In genomic region chr9:677461-678097, GRCh38 we compare ENCODE assay signal across 8 cellular contexts.
DNase-seq lines count a peak whose midpoint lies in the region; ATAC-seq, FAIRE-seq and TF ChIP-seq lines count a peak whose summit lies in the region.

No MANE protein-coding gene starts in this region.

- POLR2A ChIA-PET in A549 (lab: Yijun Ruan, JAX): interaction anchor here (1.1 kb wide), 1 partner anchor 16 kb away, joined by 7 read pairs; no protein-coding TSS in a partner anchor

- H3K9me3 Mint-ChIP-seq in naive B cell: peaks cover 0 to 1% (median 0%) of the 10 kb centered on the region in 7 donors

- H2AFZ ChIP-seq in Karpas-422 (ENCODE audit: low read length): no peak overlapping the region

- intact Hi-C loops in colonic mucosa (cut with DNase I): no loop called here

- H3K27me3 ChIP-seq in Karpas-422 (ENCODE audit: low read length) (no peaks in the 10 kb centered on the region), colonic mucosa (no peaks in the 10 kb centered on the region)

- H3K9me3 ChIP-seq in A549 (no peaks in the 10 kb centered on the region), Karpas-422 (ENCODE audit: low read length) (no peaks in the 10 kb centered on the region), colonic mucosa (no peaks in the 10 kb centered on the region)

- H3K36me3 ChIP-seq in Karpas-422 (ENCODE audit: insufficient read depth, low read length) (peaks cover 10% of the 10 kb centered on the region; the same call in 1 of the 2 replicates), colonic mucosa (no peaks in the 10 kb centered on the region)

- peaks cover 9 to 11% (median 10%) of the 10 kb centered on the region in 3 donors for H3K4me1 Mint-ChIP-seq in naive B cell

- H3K27ac Mint-ChIP-seq in naive B cell: peak overlapping the region in 3 of 6 donors; percentile 4 to 59 (median 49)

- peak overlapping the region; percentile 65 to 86 (median 76) for H3K4me3 Mint-ChIP-seq in naive B cell

- no peak overlapping the region for H3K9ac ChIP-seq in Karpas-422 (ENCODE audit: low read length)
- H3K9ac ChIP-seq in colonic mucosa (ENCODE audit: low read depth in 2 of 2, low read length in 2 of 2): no peak overlapping the region

- TF ChIP-seq RAD21 in A549 (conservative IDR thresholded peaks at IDR 0.05 in 1 of 2, IDR thresholded peaks at IDR 0.05 in 1 of 2): no peak

- no peak for TF ChIP-seq POLR2A in A549 (IDR thresholded peaks at IDR 0.05; ENCODE audit: low read length)

- 0 out of 2 replicates have a peak, but pooled peaks cover under 1% of the 10 kb centered on the region for H4K20me1 ChIP-seq in Karpas-422 (ENCODE audit: insufficient read depth, low read depth, low read length)

- CTCF ChIA-PET in A549 (lab: Yijun Ruan, JAX): interaction anchor here (0.7 to 1.3 kb wide), 6 partner anchors 9 to 87 kb away, joined by 3 read pairs; no protein-coding TSS in a partner anchor

- H3K27me3 Mint-ChIP-seq in naive B cell: peaks cover 0 to 8% (median 0%) of the 10 kb centered on the region in 3 donors

- ATAC-seq in A549: peak; percentile 56 to 63; a peak in 4 of 6 replicates
- no peak for ATAC-seq in naive B cell (ENCODE audit: low read depth in 2 of 2)
- ATAC-seq in HG02798 (IDR thresholded peaks at IDR 0.05; ENCODE audit: poor library complexity, unreplicated experiment): no peak

- TF ChIP-seq CTCF in A549 (IDR thresholded peaks at IDR 0.05): no peak
- TF ChIP-seq CTCF in colonic mucosa (IDR thresholded peaks at IDR 0.05): no peak

- H3K27ac ChIP-seq in A549 (peak overlapping the region; percentile 41 to 73), Karpas-422 (ENCODE audit: low read length) (no peak overlapping the region; the same call in 1 of the 2 replicates), colonic mucosa (no peak overlapping the region)

- H3K4me2 ChIP-seq in A549 (peak overlapping the region; percentile 84), Karpas-422 (ENCODE audit: low read depth, low read length, poor library complexity, severe bottlenecking) (peak overlapping the region; percentile 38)

- no peaks in the 10 kb centered on the region for H3K36me3 Mint-ChIP-seq in naive B cell

- no peaks in the 10 kb centered on the region for H3K9me2 ChIP-seq in Karpas-422 (replicated peaks; ENCODE audit: insufficient read depth, low read length)

- peak overlapping the region; percentile 25 for H3K4me3 ChIP-seq in A549
- no peak overlapping the region for H3K4me3 ChIP-seq in Karpas-422 (ENCODE audit: low read length)
- H3K4me3 ChIP-seq in colonic mucosa: peak overlapping the region; percentile 14

- no peak for FAIRE-seq in A549 (lab: Jason Lieb, UNC)

- DNase-seq in A549 (ENCODE audit: low read depth in 1 of 2, low spot score in 1 of 2): no peak
- no peak for DNase-seq in Karpas-422
- no peak for DNase-seq in colonic mucosa
- no peak for DNase-seq in naive B cell
- DNase-seq in ureter (ENCODE audit: low spot score): no peak
- DNase-seq in stimulated activated CD4-positive, alpha-beta T cell treated with anti-CD3 and anti-CD28 coated beads, Interleukin-1b, Interleukin-23, amount 100 ng/mL, for 48 hours: no peak
- DNase-seq in cortex of kidney (lab: John Stamatoyannopoulos, UW): no peak

- H3K4me1 ChIP-seq in A549 (peaks cover 45% of the 10 kb centered on the region), Karpas-422 (ENCODE audit: low read length) (peaks cover 17% of the 10 kb centered on the region), colonic mucosa (no peaks in the 10 kb centered on the region)

- TF ChIP-seq EP300 in A549 (IDR thresholded peaks at IDR 0.05): no peak

- H3K79me2 ChIP-seq in Karpas-422 (ENCODE audit: low read length): peaks cover 29% of the 10 kb centered on the region

- 17% methylated on average over 11 of the region's 11 CpGs for WGBS in A549 (ENCODE audit: missing lambda C conversion rate)

TF ChIP-seq in A549, 52 proteins besides CTCF, POLR2A, EP300 and RAD21:
- no peak for TF ChIP-seq CBX2 (IDR thresholded peaks at IDR 0.05; ENCODE audit: borderline replicate concordance, low read depth)
- TF ChIP-seq ESRRA (IDR thresholded peaks at IDR 0.05; ENCODE audit: borderline replicate concordance, low read length): no peak
- no peak for TF ChIP-seq KDM1A (IDR thresholded peaks at IDR 0.05; ENCODE audit: low read depth)
- TF ChIP-seq SREBF2 (IDR thresholded peaks at IDR 0.05): no peak
- no peak for TF ChIP-seq JUN (IDR thresholded peaks at IDR 0.05)
- no peak for TF ChIP-seq HMGXB4 (CRISPR knock-in tag; IDR thresholded peaks at IDR 0.05; ENCODE audit: borderline replicate concordance)
- no peak for TF ChIP-seq GATA3 (IDR thresholded peaks at IDR 0.05; ENCODE audit: borderline replicate concordance)
- TF ChIP-seq RFX5 (IDR thresholded peaks at IDR 0.05): no peak
- TF ChIP-seq SMC3 (IDR thresholded peaks at IDR 0.05): no peak
- no peak for TF ChIP-seq TP53 (CRISPR knock-in tag; IDR thresholded peaks at IDR 0.05)
- TF ChIP-seq CBX8 (IDR thresholded peaks at IDR 0.05): no peak
- TF ChIP-seq BHLHE40 (IDR thresholded peaks at IDR 0.05; ENCODE audit: low read depth, low read length): no peak
- no peak for TF ChIP-seq POLR2AphosphoS2 (conservative IDR thresholded peaks at IDR 0.05; ENCODE audit: low read length)
- no peak for TF ChIP-seq NFE2L2 (conservative IDR thresholded peaks at IDR 0.05; ENCODE audit: low read length)
- no peak for TF ChIP-seq HDAC2 (IDR thresholded peaks at IDR 0.05)
- TF ChIP-seq ATOH8 (CRISPR knock-in tag; IDR thresholded peaks at IDR 0.05; ENCODE audit: low read depth): no peak
- no peak for TF ChIP-seq RNF2 (IDR thresholded peaks at IDR 0.05; ENCODE audit: borderline replicate concordance, low read depth)

Comparison
In these comparisons a context has a peak if more than half of its experiments do, and no peak if none do; other contexts are left out.
1. ATAC-seq: peak in A549 (2 of 2); none in naive B cell (0 of 2) and HG02798 (single experiment).
2. H3K27ac ChIP-seq: peak in A549 (2 of 2); none in Karpas-422 (single experiment) and colonic mucosa (single experiment).